ENCODE assay signal across 10 cellular contexts in the genomic region with DNA sequence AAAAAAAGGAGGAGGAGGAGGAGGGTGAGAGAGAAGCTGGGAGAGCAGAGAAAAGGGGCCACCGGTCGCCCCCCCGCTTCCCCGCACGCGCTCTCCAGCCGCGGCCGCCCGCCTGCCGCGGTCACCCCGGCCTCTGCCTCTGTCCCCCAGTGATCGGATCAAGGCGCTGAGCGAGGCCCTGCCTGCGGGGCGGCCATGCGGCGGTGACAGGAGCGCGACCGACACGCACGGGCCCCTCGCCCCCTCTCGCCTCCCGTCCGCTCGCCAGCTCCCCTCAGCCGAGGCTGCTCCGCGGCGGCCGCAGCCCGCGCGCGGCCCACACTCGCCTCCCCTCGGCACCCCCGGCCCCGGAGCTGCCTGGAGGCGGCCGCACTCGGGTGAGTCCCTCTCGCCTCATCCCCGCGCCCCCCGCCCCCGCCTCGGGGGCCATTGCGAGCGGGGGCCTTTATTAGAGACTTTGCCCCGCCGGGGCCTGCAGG. TPM values are rescaled to one million over a fixed set of nuclear protein-coding genes. Genes with fewer than 3 reads are reported as not detected.
DNase-seq lines count a peak whose midpoint lies in the region; ATAC-seq, FAIRE-seq and TF ChIP-seq lines count a peak whose summit lies in the region.
"Had no signal": no experiment of that assay in that cellular context is flagged by ENCODE, and none has a peak within 500 bp of the region (broad histone marks: within the 10 kb centered on the region; RNA-seq: fewer than 3 reads in every experiment).

TSS of gene GTF2I (plus strand) at position 27 of the 479 bp plus-strand sequence. CDS start 31,411 bp downstream, outside the sequence.

- intact Hi-C loops in lower lobe of right lung (cut with DNase I), result no loop called here

- DNase-seq in DMS 273 (lab: John Stamatoyannopoulos, UW; ENCODE audit: unreplicated experiment) (peak; percentile 90), DMS 273 treated with DMSO at 0.1 percent for 48 hours (lab: John Stamatoyannopoulos, UW) (no peak), RPMI8226 (peak; percentile 49), choroid plexus epithelial cell (ENCODE audit: low read depth) (no peak), lower lobe of right lung (no peak), urothelium cell line (ENCODE audit: low spot score) (no peak)

- TF ChIP-seq CTCF in choroid plexus epithelial cell (conservative IDR thresholded peaks at IDR 0.05; ENCODE audit: low read depth, low read length), result no peak
- TF ChIP-seq CTCF in lower lobe of right lung (IDR thresholded peaks at IDR 0.05), result no peak

- H3K4me3 ChIP-seq in choroid plexus epithelial cell (ENCODE audit: low read depth, low read length), result peak within 1 kb of the TSS; percentile 83
- peak within 1 kb of the TSS; percentile 100 for H3K4me3 ChIP-seq in lower lobe of right lung
- H3K4me3 ChIP-seq in subcutaneous abdominal adipose tissue (ENCODE audit: low read depth in 1 of 5, low read length in 5 of 5), result peak within 1 kb of the TSS; percentile 78 to 85 (median 82)

- FAIRE-seq in urothelium cell line (lab: Jason Lieb, UNC), result no peak
- FAIRE-seq: A204.1, islet of Langerhans had no signal

- H3K4me1 ChIP-seq in lower lobe of right lung (peaks cover 48% of the 10 kb centered on the region), subcutaneous abdominal adipose tissue (ENCODE audit: control insufficient read depth in 5 of 5, insufficient read depth in 5 of 5, low read length in 5 of 5) (peaks cover 5 to 59% (median 58%) of the 10 kb centered on the region in 5 donors)

- H3K9ac ChIP-seq in subcutaneous abdominal adipose tissue (ENCODE audit: low read length in 5 of 5), result peak within 1 kb of the TSS; percentile 72 to 99 (median 89)

- H3K9me3 ChIP-seq in lower lobe of right lung, result no peaks in the 10 kb centered on the region
- no peaks in the 10 kb centered on the region for H3K9me3 ChIP-seq in subcutaneous abdominal adipose tissue (ENCODE audit: control insufficient read depth in 5 of 5, low read length in 5 of 5)

- H3K36me3 ChIP-seq in lower lobe of right lung (no peaks in the 10 kb centered on the region), subcutaneous abdominal adipose tissue (ENCODE audit: control insufficient read depth in 5 of 5, insufficient read depth in 5 of 5, low read length in 5 of 5) (peaks cover 0 to 2% (median 0%) of the 10 kb centered on the region in 5 donors)

- H3K27me3 ChIP-seq in lower lobe of right lung (ENCODE audit: low read depth) (no peaks in the 10 kb centered on the region), subcutaneous abdominal adipose tissue (ENCODE audit: control insufficient read depth in 5 of 5, insufficient read depth in 4 of 5, low read length in 5 of 5) (no peaks in the 10 kb centered on the region)

- peak within 1 kb of the TSS; percentile 99 for H3K27ac ChIP-seq in lower lobe of right lung
- H3K27ac ChIP-seq in subcutaneous abdominal adipose tissue (ENCODE audit: low read depth, low read length), result peak within 1 kb of the TSS; percentile 98

- ATAC-seq in HG02759 (IDR thresholded peaks at IDR 0.05; ENCODE audit: unreplicated experiment), result peak; percentile 6
- ATAC-seq in lower lobe of right lung, result peak in 1 of 2 donors; percentile 42

RNA-seq across cellular contexts. Expression of gene GTF2I, which starts in this region (rescaled TPM):
- total RNA-seq in lower lobe of right lung, result 214 TPM

Comparison
In these comparisons a context has a peak if more than half of its experiments do, and no peak if none do; other contexts are left out.
1. DNase-seq: peak in DMS 273 (single experiment) and RPMI8226 (single experiment); none in DMS 273 treated with DMSO at 0.1 percent for 48 hours (single experiment), choroid plexus epithelial cell (single experiment), lower lobe of right lung (single experiment) and urothelium cell line (single experiment).
2. Peak in every context shown above with its lines, with median percentiles within 50 percentile points of each other: H3K4me3 ChIP-seq.